1 cellular context compared by ENCODE assay signal in the genomic region with DNA sequence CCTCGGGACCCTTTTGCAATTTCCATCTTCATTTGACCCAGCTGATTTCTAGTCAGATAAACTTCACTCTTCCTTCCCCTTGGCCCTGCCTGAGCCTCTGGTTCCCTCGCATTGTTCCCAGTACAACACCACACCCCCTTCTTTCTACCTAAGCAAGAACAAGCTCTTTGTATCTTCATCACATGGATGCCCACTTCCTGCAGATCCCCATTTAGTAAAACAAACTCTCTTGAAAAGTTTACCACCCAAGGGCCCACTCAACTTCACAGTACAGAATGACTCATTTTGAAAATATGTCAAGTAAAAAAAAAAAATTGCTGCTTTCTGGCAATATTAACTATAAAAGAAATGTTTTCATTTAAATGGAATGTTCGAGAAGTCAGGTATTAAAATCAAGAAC.
A peak's percentile ranks its signal among the peaks of the same experiment; 100 is the strongest.
TF ChIP-seq lines count a peak whose summit lies in the region.

No MANE protein-coding gene starts in this region.

TF ChIP-seq in GM12878, 131 proteins besides CTCF, POLR2A, EP300 and RAD21:
- no peak for TF ChIP-seq ATF3 (IDR thresholded peaks at IDR 0.05; ENCODE audit: borderline replicate concordance, extremely low read depth, low read depth, low read length)
- peak; percentile 21; the same call in 1 of the 2 replicates for TF ChIP-seq JUNB (IDR thresholded peaks at IDR 0.05)
TF ChIP-seq in GM12878: peak in this region for 1.
